11 cellular contexts compared by ENCODE assay signal in the genomic region with DNA sequence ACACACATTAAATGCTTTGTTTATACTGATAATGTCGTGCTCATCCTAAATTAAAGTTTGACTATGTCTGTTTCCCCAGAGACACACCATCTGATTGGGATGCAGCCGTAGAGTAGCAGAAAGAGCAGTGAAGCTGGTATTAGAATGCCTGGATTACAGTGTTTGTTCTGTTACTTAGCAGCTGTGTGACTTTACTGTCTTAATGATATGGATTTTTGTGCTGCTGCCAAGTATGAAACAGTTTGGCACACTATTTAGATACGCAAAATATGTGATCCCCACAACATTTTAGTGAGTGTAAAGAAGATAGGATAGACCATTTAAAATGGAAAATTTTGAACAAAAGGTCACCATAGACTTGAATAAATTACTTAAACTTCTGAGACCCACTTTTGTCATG. TPM values are rescaled to one million over a fixed set of nuclear protein-coding genes. Genes with fewer than 3 reads are reported as not detected.
DNase-seq lines count a peak whose midpoint lies in the region; ATAC-seq and TF ChIP-seq lines count a peak whose summit lies in the region.
"Had no signal": no experiment of that assay in that cellular context is flagged by ENCODE, and none has a peak within 500 bp of the region (broad histone marks: within the 10 kb centered on the region; RNA-seq: fewer than 3 reads in every experiment).

No MANE protein-coding gene starts in this region.

- H3K4me3 ChIP-seq in Loucy (ENCODE audit: low read length, poor library complexity, severe bottlenecking): peak overlapping the region; percentile 97
- H3K4me3 ChIP-seq in astrocyte of the spinal cord (ENCODE audit: low read depth, low read length): no peak overlapping the region

- intact Hi-C loops in activated CD4-positive, alpha-beta T cell treated with anti-CD3 and anti-CD28 coated beads for 36 hours (cut with DNase I, micrococcal nuclease): loop anchor here in 1 of 2 experiments (2.0 kb wide), 1 partner anchor 383 kb away; no protein-coding TSS in a partner anchor

- H3F3A ChIP-seq in Loucy (ENCODE audit: low read depth): no peaks in the 10 kb centered on the region

- H3K4me2 ChIP-seq in Loucy (ENCODE audit: low read depth, low read length, poor library complexity, severe bottlenecking): peak overlapping the region; percentile 87

- peaks cover 12% of the 10 kb centered on the region for H3K4me1 Mint-ChIP-seq in activated CD4-positive, alpha-beta T cell treated with anti-CD3 and anti-CD28 coated beads for 36 hours
- peaks cover 9% of the 10 kb centered on the region for H3K4me1 Mint-ChIP-seq in nephron progenitor cell

- no peaks in the 10 kb centered on the region for H3K36me3 Mint-ChIP-seq in activated CD4-positive, alpha-beta T cell treated with anti-CD3 and anti-CD28 coated beads for 36 hours (ENCODE audit: low read depth)
- H3K36me3 Mint-ChIP-seq in nephron progenitor cell (ENCODE audit: low read depth): no peaks in the 10 kb centered on the region

- H3K4me1 ChIP-seq in Loucy (ENCODE audit: insufficient read depth, low read length, poor library complexity, severe bottlenecking): peaks cover 6% of the 10 kb centered on the region

- H3K9me3 Mint-ChIP-seq in activated CD4-positive, alpha-beta T cell treated with anti-CD3 and anti-CD28 coated beads for 36 hours (ENCODE audit: low read depth): no peaks in the 10 kb centered on the region
- H3K9me3 Mint-ChIP-seq in nephron progenitor cell: peaks cover 10% of the 10 kb centered on the region

- no peaks in the 10 kb centered on the region for H3K9me3 ChIP-seq in Loucy (ENCODE audit: insufficient read depth, low read depth, low read length)

- TF ChIP-seq CTCF in Loucy (conservative IDR thresholded peaks at IDR 0.05; ENCODE audit: low read length) (no peak), astrocyte of the spinal cord (IDR thresholded peaks at IDR 0.05; ENCODE audit: low read depth, low read length) (no peak), nephron progenitor cell (IDR thresholded peaks at IDR 0.05) (no peak)

- no peaks in the 10 kb centered on the region for H3K27me3 Mint-ChIP-seq in activated CD4-positive, alpha-beta T cell treated with anti-CD3 and anti-CD28 coated beads for 36 hours
- no peaks in the 10 kb centered on the region for H3K27me3 Mint-ChIP-seq in nephron progenitor cell (ENCODE audit: low read depth, poor library complexity)

- peak overlapping the region; percentile 86 for H3K4me3 Mint-ChIP-seq in activated CD4-positive, alpha-beta T cell treated with anti-CD3 and anti-CD28 coated beads for 36 hours
- H3K4me3 Mint-ChIP-seq in nephron progenitor cell: peak overlapping the region; percentile 98

- no peak overlapping the region for H2AFZ ChIP-seq in Loucy (ENCODE audit: low read length)

- in situ Hi-C loops in astrocyte of the spinal cord (cut with HindIII; ENCODE audit: low sequenced_read_pairs): no loop called here

- H3K36me3 ChIP-seq in Loucy (ENCODE audit: insufficient read depth, low read length): no peaks in the 10 kb centered on the region

- H3K79me2 ChIP-seq in Loucy (ENCODE audit: insufficient read depth, low read length): peaks cover 3% of the 10 kb centered on the region; the same call in 1 of the 2 replicates

- CTCF ChIA-PET in activated CD4-positive, alpha-beta T cell treated with anti-CD3 and anti-CD28 coated beads for 36 hours (lab: Charles Lee): no interaction called here

- ATAC-seq in activated CD4-positive, alpha-beta T cell treated with anti-CD3 and anti-CD28 coated beads for 36 hours: no peak

- no peak overlapping the region for H3K9ac ChIP-seq in Loucy (ENCODE audit: low read depth, low read length, poor library complexity, severe bottlenecking)

- peak overlapping the region; percentile 42 for H3K27ac Mint-ChIP-seq in activated CD4-positive, alpha-beta T cell treated with anti-CD3 and anti-CD28 coated beads for 36 hours
- H3K27ac Mint-ChIP-seq in nephron progenitor cell: no peak overlapping the region

- H3K27me3 ChIP-seq in Loucy (ENCODE audit: insufficient read depth, low read length, poor library complexity, severe bottlenecking): no peaks in the 10 kb centered on the region

- POLR2A ChIA-PET in activated CD4-positive, alpha-beta T cell treated with anti-CD3 and anti-CD28 coated beads for 36 hours (lab: Charles Lee): no interaction called here

- DNase-seq in activated CD4-positive, alpha-beta T cell treated with anti-CD3 and anti-CD28 coated beads for 36 hours: no peak
- DNase-seq in activated CD4-positive, alpha-beta T cell treated with anti-CD3 and anti-CD28 coated beads, Interleukin-2, amount 50 U/mL, for 48 hours: no peak
- DNase-seq in astrocyte of the spinal cord (ENCODE audit: low read depth, low spot score) (peak; percentile 14), nephron progenitor cell (no peak), A172 (ENCODE audit: low spot score) (no peak), foreskin melanocyte (no peak), NCI-H1417 (lab: John Stamatoyannopoulos, UW) (no peak)
- DNase-seq: left cardiac atrium, NCI-H526 treated with DMSO at 0.1 percent for 48 hours, trophoblast cell had no signal

- H4K20me1 ChIP-seq in Loucy (ENCODE audit: insufficient read depth, low read length, poor library complexity, severe bottlenecking): no peaks in the 10 kb centered on the region

- no peaks in the 10 kb centered on the region for H3K9me2 ChIP-seq in Loucy (replicated peaks; ENCODE audit: low read depth, low read length)

RNA-seq across cellular contexts. Expression of a gene that starts 1.2 kb away (rescaled TPM):
- 1 to 10 TPM; 3.7 to 4.7 TPM for total RNA-seq in activated CD4-positive, alpha-beta T cell treated with anti-CD3 and anti-CD28 coated beads for 36 hours
- total RNA-seq in A172 (2014; rRNA removed; shearing (Covaris generic)): 13.6 and 16.6 TPM in 2 replicates
